In genomic region chr2:64562148-64562784, GRCh38 we compare ENCODE assay signal across 9 cellular contexts. TPM values are rescaled to one million over a fixed set of nuclear protein-coding genes. Genes with fewer than 3 reads are reported as not detected.
A peak's percentile ranks its signal among the peaks of the same experiment; 100 is the strongest.
DNase-seq lines count a peak whose midpoint lies in the region; ATAC-seq and TF ChIP-seq lines count a peak whose summit lies in the region.
"Had no signal": no experiment of that assay in that cellular context is flagged by ENCODE, and none has a peak within 500 bp of the region (broad histone marks: within the 10 kb centered on the region; RNA-seq: fewer than 3 reads in every experiment).

No MANE protein-coding gene starts in this region.

- H3K36me3 ChIP-seq in liver (ENCODE audit: control insufficient read depth in 4 of 4, insufficient read depth in 3 of 4, low read depth in 1 of 4, low read length in 3 of 4) (no peaks in the 10 kb centered on the region), HAP-1 (replicated peaks) (no peaks in the 10 kb centered on the region)

- H3K9ac ChIP-seq in liver (ENCODE audit: low read depth in 1 of 2, low read length in 2 of 2), result no peak overlapping the region

- H3K27me3 ChIP-seq in liver (ENCODE audit: control insufficient read depth in 4 of 4, insufficient read depth in 4 of 4, low read length in 3 of 4), result no peaks in the 10 kb centered on the region
- H3K27me3 ChIP-seq in HAP-1 (ENCODE audit: low read depth), result no peaks in the 10 kb centered on the region

- H3K27ac ChIP-seq in liver (ENCODE audit: low read depth in 1 of 2, low read length in 2 of 2), result no peak overlapping the region

- no peaks in the 10 kb centered on the region for H3K9me3 ChIP-seq in liver (ENCODE audit: control insufficient read depth in 4 of 4, low read length in 3 of 4)
- no peaks in the 10 kb centered on the region for H3K9me3 ChIP-seq in HAP-1

- TF ChIP-seq CTCF in liver (IDR thresholded peaks at IDR 0.05; ENCODE audit: low read depth, low read length, missing input control), result peak; percentile 48

- peaks cover 0 to 8% (median 6%) of the 10 kb centered on the region in 4 donors for H3K4me1 ChIP-seq in liver (ENCODE audit: control insufficient read depth in 4 of 4, insufficient read depth in 4 of 4, low read length in 3 of 4)
- no peaks in the 10 kb centered on the region for H3K4me1 ChIP-seq in HAP-1

- 80% methylated on average over 2 of the region's 2 CpGs for WGBS in liver

- in situ Hi-C loops in Caki2 (cut with HindIII; ENCODE audit: low pct_unique_long_range_greater_than_20kb, low sequenced_read_pairs), result no loop called here
- in situ Hi-C loops in HAP-1 (cut with MboI; ENCODE audit: low sequenced_read_pairs), result loop anchor here (10.0 kb wide), 1 partner anchor 227 kb away; no protein-coding TSS in a partner anchor

- POLR2A ChIA-PET in activated naive CD8-positive, alpha-beta T cell treated with anti-CD3 and anti-CD28 coated beads, Interleukin-2, amount 10 ng/mL, durations not matched to agents 7 days and 5 days (lab: Charles Lee), result interaction anchor here (1.2 kb wide), 1 partner anchor 38 kb away, joined by 5 read pairs; the partner anchor contains the start of gene AFTPH

- peaks cover 10% of the 10 kb centered on the region for H3K36me3 Mint-ChIP-seq in activated naive CD8-positive, alpha-beta T cell treated with anti-CD3 and anti-CD28 coated beads, Interleukin-2, amount 10 ng/mL, durations not matched to agents 7 days and 5 days
- H3K36me3 Mint-ChIP-seq: activated naive CD4-positive, alpha-beta T cell treated with anti-CD3 and anti-CD28 coated beads, Interleukin-2, amount 50 U/mL, for 24 hours had no signal

- TF ChIP-seq RAD21 in liver (IDR thresholded peaks at IDR 0.05), result peak; percentile 78 to 79

- H3K4me3 ChIP-seq in Jurkat, Clone E6-1 (ENCODE audit: low read length), result no peak overlapping the region
- H3K4me3 ChIP-seq in liver (ENCODE audit: low read depth in 1 of 3, low read length in 3 of 3) (no peak overlapping the region), HAP-1 (no peak overlapping the region)

- H3K9me3 Mint-ChIP-seq in activated naive CD8-positive, alpha-beta T cell treated with anti-CD3 and anti-CD28 coated beads, Interleukin-2, amount 10 ng/mL, durations not matched to agents 7 days and 5 days, result no peaks in the 10 kb centered on the region
- H3K9me3 Mint-ChIP-seq: activated naive CD4-positive, alpha-beta T cell treated with anti-CD3 and anti-CD28 coated beads, Interleukin-2, amount 50 U/mL, for 24 hours had no signal

- DNase-seq in Caki2 (ENCODE audit: low read depth) (peak; percentile 42), HAP-1 (ENCODE audit: low spot score in 2 of 2) (no peak), GF-D8 (lab: John Stamatoyannopoulos, UW) (no peak)
- peak; percentile 16 for DNase-seq in Jurkat, Clone E6-1 (ENCODE audit: low read depth, low spot score)
- DNase-seq in activated naive CD8-positive, alpha-beta T cell treated with anti-CD3 and anti-CD28 coated beads, Interleukin-2, amount 10 ng/mL, durations not matched to agents 7 days and 5 days, result no peak

- peaks cover 31% of the 10 kb centered on the region for H3K4me1 Mint-ChIP-seq in activated naive CD8-positive, alpha-beta T cell treated with anti-CD3 and anti-CD28 coated beads, Interleukin-2, amount 10 ng/mL, durations not matched to agents 7 days and 5 days

- H3K4me3 Mint-ChIP-seq in activated naive CD8-positive, alpha-beta T cell treated with anti-CD3 and anti-CD28 coated beads, Interleukin-2, amount 10 ng/mL, durations not matched to agents 7 days and 5 days, result peak overlapping the region; percentile 20
- H3K4me3 Mint-ChIP-seq: activated naive CD4-positive, alpha-beta T cell treated with anti-CD3 and anti-CD28 coated beads, Interleukin-2, amount 50 U/mL, for 24 hours had no signal

- H3K27ac Mint-ChIP-seq in activated naive CD8-positive, alpha-beta T cell treated with anti-CD3 and anti-CD28 coated beads, Interleukin-2, amount 10 ng/mL, durations not matched to agents 7 days and 5 days, result peak overlapping the region; percentile 61
- H3K27ac Mint-ChIP-seq: activated naive CD4-positive, alpha-beta T cell treated with anti-CD3 and anti-CD28 coated beads, Interleukin-2, amount 50 U/mL, for 24 hours had no signal

- no peaks in the 10 kb centered on the region for H3K27me3 Mint-ChIP-seq in activated naive CD8-positive, alpha-beta T cell treated with anti-CD3 and anti-CD28 coated beads, Interleukin-2, amount 10 ng/mL, durations not matched to agents 7 days and 5 days
- H3K27me3 Mint-ChIP-seq: activated naive CD4-positive, alpha-beta T cell treated with anti-CD3 and anti-CD28 coated beads, Interleukin-2, amount 50 U/mL, for 24 hours had no signal

- peak; percentile 67 for ATAC-seq in activated naive CD8-positive, alpha-beta T cell treated with anti-CD3 and anti-CD28 coated beads, Interleukin-2, amount 10 ng/mL, durations not matched to agents 7 days and 5 days (ENCODE audit: low read depth)
- ATAC-seq in GM21619 (IDR thresholded peaks at IDR 0.05; ENCODE audit: unreplicated experiment) (no peak), HG03025 (IDR thresholded peaks at IDR 0.05; ENCODE audit: low FRiP score, unreplicated experiment) (no peak)

TF ChIP-seq in liver, 16 proteins besides CTCF, POLR2A, EP300 and RAD21:
- TF ChIP-seq MAX (IDR thresholded peaks at IDR 0.05) (no peak), TAF1 (conservative IDR thresholded peaks at IDR 0.05) (no peak), YY1 (IDR thresholded peaks at IDR 0.05) (no peak), EGR1 (IDR thresholded peaks at IDR 0.05; ENCODE audit: low read depth in 2 of 2) (no peak), JUND (IDR thresholded peaks at IDR 0.05) (no peak), ATF3 (IDR thresholded peaks at IDR 0.05) (no peak), ZBTB33 (IDR thresholded peaks at IDR 0.05) (no peak), NR2F2 (IDR thresholded peaks at IDR 0.05) (no peak), FOXA2 (IDR thresholded peaks at IDR 0.05) (no peak), FOXA1 (IDR thresholded peaks at IDR 0.05) (no peak), HNF4A (conservative IDR thresholded peaks at IDR 0.05) (no peak), HNF4G (IDR thresholded peaks at IDR 0.05) (no peak), RXRA (IDR thresholded peaks at IDR 0.05) (no peak)

RNA-seq across cellular contexts. Expression of gene AFTPH, which starts 38.1 kb away (rescaled TPM):
- total RNA-seq in Caki2 (2014; rRNA removed; shearing (Covaris generic); ENCODE audit: low replicate concordance), result 20.1 and 23.9 TPM in 2 replicates
- 19.7 TPM for polyA plus RNA-seq in Jurkat, Clone E6-1 (2012; ENCODE audit: insufficient read depth, insufficient read length)
- total RNA-seq in activated naive CD8-positive, alpha-beta T cell treated with anti-CD3 and anti-CD28 coated beads, Interleukin-2, amount 10 ng/mL, durations not matched to agents 7 days and 5 days, result 10 to 100 TPM; 34.3 to 38.9 TPM
- total RNA-seq in liver, result 10 to 100 TPM; 26.4 to 27.9 TPM
- polyA plus RNA-seq in liver, result 10 to 100 TPM; 10.5 to 14.9 TPM

Comparison
In these comparisons a context has a peak if more than half of its experiments do, and no peak if none do; other contexts are left out.
1. DNase-seq: peak in Caki2 (single experiment) and Jurkat, Clone E6-1 (single experiment); none in activated naive CD8-positive, alpha-beta T cell treated with anti-CD3 and anti-CD28 coated beads, Interleukin-2, amount 10 ng/mL, durations not matched to agents 7 days and 5 days (single experiment), HAP-1 (0 of 2) and GF-D8 (single experiment).